Comparison of ENCODE assay signal across 17 cellular contexts in the genomic region with DNA sequence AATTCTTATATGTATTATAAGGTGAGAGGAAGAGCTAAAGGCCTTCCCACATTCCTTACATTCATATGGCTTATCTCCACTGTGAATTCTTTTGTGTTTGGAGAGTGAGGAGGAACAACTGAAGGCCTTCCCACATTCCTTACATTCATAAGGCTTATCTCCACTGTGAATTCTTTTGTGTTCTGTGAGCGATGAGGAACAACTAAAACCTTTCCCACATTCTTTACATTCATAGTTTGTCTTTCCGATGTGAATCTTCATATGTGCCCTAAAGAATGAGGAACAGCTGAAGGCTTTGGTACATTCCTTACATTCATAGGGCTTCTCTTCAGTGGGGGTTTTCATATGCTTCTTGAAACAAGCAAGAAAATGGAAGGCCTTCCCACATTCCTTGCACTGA. TPM values are rescaled to one million over a fixed set of nuclear protein-coding genes. Genes with fewer than 3 reads are reported as not detected.
A peak's percentile ranks its signal among the peaks of the same experiment; 100 is the strongest.
DNase-seq lines count a peak whose midpoint lies in the region; FAIRE-seq and TF ChIP-seq lines count a peak whose summit lies in the region.
"Had no signal": no experiment of that assay in that cellular context is flagged by ENCODE, and none has a peak within 500 bp of the region (broad histone marks: within the 10 kb centered on the region; RNA-seq: fewer than 3 reads in every experiment).

No MANE protein-coding gene starts in this region.

- no peak overlapping the region for H2AFZ ChIP-seq in astrocyte (ENCODE audit: low read depth, low read length)

- H3K4me3 ChIP-seq in BLaER1 treated with 17β-estradiol and CSF1 and Interleukin-3, amounts not matched to agents 10 nM and 100 nM = peak overlapping the region in 8 of 10 experiments; percentile 6 to 45 (median 22); a peak in 9 of 20 replicates
- H3K4me3 ChIP-seq in astrocyte (ENCODE audit: insufficient read depth, low read depth, low read length) (no peak overlapping the region), muscle layer of duodenum (ENCODE audit: low read depth in 1 of 2, low read length in 2 of 2) (peak overlapping the region; percentile 18 to 63), stomach (no peak overlapping the region)
- H3K4me3 ChIP-seq: K562 had no signal

- peaks cover 33% of the 10 kb centered on the region for H3K79me2 ChIP-seq in astrocyte (ENCODE audit: insufficient read depth, low read length)

- no peaks in the 10 kb centered on the region for H3K27me3 Mint-ChIP-seq in astrocyte (ENCODE audit: low read depth, unreplicated experiment)
- H3K27me3 Mint-ChIP-seq: CD4-positive, alpha-beta memory T cell had no signal

- no peak overlapping the region for H3K4me2 ChIP-seq in BLaER1 treated with 17β-estradiol and CSF1 and Interleukin-3, amounts not matched to agents 10 nM and 100 nM
- H3K4me2 ChIP-seq in astrocyte (ENCODE audit: low read length) = no peak overlapping the region
- H3K4me2 ChIP-seq: SK-N-SH had no signal

- intact Hi-C loops in stomach (cut with DNase I; ENCODE audit: low total_unique reads) = no loop called here

- 84 to 95% (median 92%) methylated on average over 2 of the region's 2 CpGs for WGBS in stomach, 5 donors

- H3K9ac ChIP-seq in BLaER1 treated with 17β-estradiol and CSF1 and Interleukin-3, amounts not matched to agents 10 nM and 100 nM = no peak overlapping the region
- H3K9ac ChIP-seq in astrocyte (ENCODE audit: low read length) = no peak overlapping the region
- H3K9ac ChIP-seq: SK-N-SH had no signal

- peaks cover 48% of the 10 kb centered on the region for H3K36me3 Mint-ChIP-seq in astrocyte (ENCODE audit: low read depth, unreplicated experiment)

- H3K4me1 Mint-ChIP-seq in astrocyte (ENCODE audit: low read depth, unreplicated experiment) = no peaks in the 10 kb centered on the region
- H3K4me1 Mint-ChIP-seq: CD4-positive, alpha-beta memory T cell; H9 had no signal

- peak; percentile 13 for FAIRE-seq in HTR-8/SVneo (lab: Jason Lieb, UNC)
- no peak for FAIRE-seq in astrocyte (lab: Jason Lieb, UNC)
- FAIRE-seq in GM12891 (lab: Jason Lieb, UNC) = no peak
- FAIRE-seq: A204.1, D721Med, K562 had no signal

- TF ChIP-seq CTCF in astrocyte (IDR thresholded peaks at IDR 0.05; ENCODE audit: insufficient read depth, low read depth, low read length) (no peak), stomach (IDR thresholded peaks at IDR 0.05) (no peak)

- no peaks in the 10 kb centered on the region for H3K4me1 ChIP-seq in BLaER1 treated with 17β-estradiol and CSF1 and Interleukin-3, amounts not matched to agents 10 nM and 100 nM
- H3K4me1 ChIP-seq in astrocyte (ENCODE audit: insufficient read depth, low read length) = no peaks in the 10 kb centered on the region
- H3K4me1 ChIP-seq in muscle layer of duodenum (ENCODE audit: control insufficient read depth in 1 of 2, insufficient read depth in 2 of 2, low read length in 2 of 2) = no peaks in the 10 kb centered on the region
- no peaks in the 10 kb centered on the region for H3K4me1 ChIP-seq in stomach

- no peak overlapping the region for H3K27ac ChIP-seq in BLaER1 treated with 17β-estradiol and CSF1 and Interleukin-3, amounts not matched to agents 10 nM and 100 nM
- H3K27ac ChIP-seq in astrocyte (ENCODE audit: low read depth, low read length) (no peak overlapping the region), muscle layer of duodenum (ENCODE audit: low read length) (no peak overlapping the region), stomach (no peak overlapping the region)

- no peaks in the 10 kb centered on the region for H3K27me3 ChIP-seq in BLaER1 treated with 17β-estradiol and CSF1 and Interleukin-3, amounts not matched to agents 10 nM and 100 nM
- no peaks in the 10 kb centered on the region for H3K27me3 ChIP-seq in astrocyte (ENCODE audit: insufficient read depth, low read length)
- no peaks in the 10 kb centered on the region for H3K27me3 ChIP-seq in muscle layer of duodenum (ENCODE audit: low read depth, low read length)
- no peaks in the 10 kb centered on the region for H3K27me3 ChIP-seq in stomach

- no peak for TF ChIP-seq EP300 in stomach (IDR thresholded peaks at IDR 0.05)

- H4K20me1 ChIP-seq in BLaER1 treated with 17β-estradiol and CSF1 and Interleukin-3, amounts not matched to agents 10 nM and 100 nM = no peaks in the 10 kb centered on the region
- H4K20me1 ChIP-seq in astrocyte (ENCODE audit: insufficient read depth, low read length) = no peaks in the 10 kb centered on the region

- peaks cover 57% of the 10 kb centered on the region for H3K9me3 Mint-ChIP-seq in astrocyte (ENCODE audit: unreplicated experiment)

- DNase-seq in HTR-8/SVneo (ENCODE audit: insufficient read length, low spot score) (no peak), astrocyte (ENCODE audit: low read depth) (peak; percentile 12), NCI-H2196 (lab: John Stamatoyannopoulos, UW; ENCODE audit: unreplicated experiment) (no peak), GM12891 (ENCODE audit: insufficient read length, low spot score) (no peak), HK-2 (ENCODE audit: unreplicated experiment) (no peak), stomach (no peak)
- DNase-seq: CD4-positive, alpha-beta memory T cell; H9; NCI-H2107; NCI-H446; SK-N-SH had no signal

- H3K9me3 ChIP-seq in BLaER1 treated with 17β-estradiol and CSF1 and Interleukin-3, amounts not matched to agents 10 nM and 100 nM (replicated peaks in 1 of 11) = peaks cover 98 to 100% (median 99%) of the 10 kb centered on the region in 11 experiments
- H3K9me3 ChIP-seq in astrocyte (ENCODE audit: insufficient read depth, low read depth, low read length) (peaks cover 47% of the 10 kb centered on the region), muscle layer of duodenum (ENCODE audit: control insufficient read depth in 1 of 2, low read length in 2 of 2) (peaks cover 75 to 86% of the 10 kb centered on the region in 2 donors), stomach (peaks cover 83 to 100% (median 96%) of the 10 kb centered on the region in 4 donors)

- H3K27ac Mint-ChIP-seq in astrocyte (ENCODE audit: unreplicated experiment) = peak overlapping the region; percentile 7
- H3K27ac Mint-ChIP-seq: CD4-positive, alpha-beta memory T cell; H9 had no signal

- H3K4me3 Mint-ChIP-seq in astrocyte (ENCODE audit: unreplicated experiment) = no peak overlapping the region
- H3K4me3 Mint-ChIP-seq: CD4-positive, alpha-beta memory T cell; H9 had no signal

- TF ChIP-seq POLR2A in GM12891 (IDR thresholded peaks at IDR 0.05; ENCODE audit: low read depth, low read length) (no peak), stomach (IDR thresholded peaks at IDR 0.05) (no peak)

- peaks cover 92 to 100% (median 96%) of the 10 kb centered on the region in 11 experiments for H3K36me3 ChIP-seq in BLaER1 treated with 17β-estradiol and CSF1 and Interleukin-3, amounts not matched to agents 10 nM and 100 nM
- H3K36me3 ChIP-seq in astrocyte (ENCODE audit: insufficient read depth, low read length) (peaks cover 61% of the 10 kb centered on the region), muscle layer of duodenum (ENCODE audit: control insufficient read depth in 1 of 2, insufficient read depth in 2 of 2, low read length in 2 of 2) (peaks cover 36 to 95% of the 10 kb centered on the region in 2 donors), stomach (peaks cover 83 to 100% (median 93%) of the 10 kb centered on the region in 4 donors)

TF ChIP-seq in GM12891, 5 proteins besides CTCF, POLR2A, EP300 and RAD21:
- TF ChIP-seq POU2F2 (IDR thresholded peaks at IDR 0.05; ENCODE audit: low read depth, low read length) = no peak
- TF ChIP-seq POLR2AphosphoS5 (IDR thresholded peaks at IDR 0.05; ENCODE audit: low read depth, low read length) = no peak
- no peak for TF ChIP-seq PAX5 (IDR thresholded peaks at IDR 0.05; ENCODE audit: insufficient read depth, low read length, severe bottlenecking)
- TF ChIP-seq TAF1 (IDR thresholded peaks at IDR 0.05; ENCODE audit: low read depth, low read length) = no peak
- no peak for TF ChIP-seq SPI1 (IDR thresholded peaks at IDR 0.05; ENCODE audit: low read depth, low read length)

RNA-seq across cellular contexts. Expression of a gene that starts 13.3 kb away (rescaled TPM):
- total RNA-seq in astrocyte = 2.8 and 3.0 TPM in 2 replicates
- 0.98 TPM for polyA plus RNA-seq in GM12891 (2012; ENCODE audit: low read depth, missing spikeins)
- 10 to 100 TPM in 2 of 5 donors, 1 to 10 TPM in 2, not detected in 1; 2.2 to 53.6 (median 10.2) TPM for total RNA-seq in stomach
- polyA plus RNA-seq in stomach = 1 to 10 TPM in 2 of 3 donors, under 1 TPM in 1; 0.63 to 3.1 (median 1.2) TPM

RNA-seq across cellular contexts. Expression of a gene that starts 27.6 kb away (rescaled TPM):
- total RNA-seq in astrocyte = 4.7 and 5.5 TPM in 2 replicates
- polyA plus RNA-seq in GM12891 (2012; ENCODE audit: low read depth, missing spikeins) = 12.2 TPM
- 10 to 100 TPM; 11.6 to 52.2 (median 16.9) TPM for total RNA-seq in stomach
- polyA plus RNA-seq in stomach = 10 to 100 TPM in 1 of 3 donors, 1 to 10 TPM in 2; 7.3 to 18.8 (median 9.6) TPM

RNA-seq across cellular contexts. Expression of a gene that starts 45.6 kb away (rescaled TPM):
- not detected in 2 replicates for total RNA-seq in astrocyte
- polyA plus RNA-seq in GM12891 (2012; ENCODE audit: low read depth, missing spikeins) = not detected
- not detected for total RNA-seq in stomach
- not detected for polyA plus RNA-seq in stomach
- total RNA-seq: CD4-positive, alpha-beta memory T cell; H9; HT-29; K562 had no signal
- polyA plus RNA-seq: CD4-positive, alpha-beta memory T cell; K562; SK-N-SH had no signal

Comparison
In these comparisons a context has a peak if more than half of its experiments do, and no peak if none do; other contexts are left out.
1. H3K4me3 ChIP-seq: peak in BLaER1 treated with 17β-estradiol and CSF1 and Interleukin-3, amounts not matched to agents 10 nM and 100 nM (8 of 10) and muscle layer of duodenum (2 of 2); none in astrocyte (single experiment) and stomach (0 of 4).